ENCODE assay signal across 19 cellular contexts in the genomic region with DNA sequence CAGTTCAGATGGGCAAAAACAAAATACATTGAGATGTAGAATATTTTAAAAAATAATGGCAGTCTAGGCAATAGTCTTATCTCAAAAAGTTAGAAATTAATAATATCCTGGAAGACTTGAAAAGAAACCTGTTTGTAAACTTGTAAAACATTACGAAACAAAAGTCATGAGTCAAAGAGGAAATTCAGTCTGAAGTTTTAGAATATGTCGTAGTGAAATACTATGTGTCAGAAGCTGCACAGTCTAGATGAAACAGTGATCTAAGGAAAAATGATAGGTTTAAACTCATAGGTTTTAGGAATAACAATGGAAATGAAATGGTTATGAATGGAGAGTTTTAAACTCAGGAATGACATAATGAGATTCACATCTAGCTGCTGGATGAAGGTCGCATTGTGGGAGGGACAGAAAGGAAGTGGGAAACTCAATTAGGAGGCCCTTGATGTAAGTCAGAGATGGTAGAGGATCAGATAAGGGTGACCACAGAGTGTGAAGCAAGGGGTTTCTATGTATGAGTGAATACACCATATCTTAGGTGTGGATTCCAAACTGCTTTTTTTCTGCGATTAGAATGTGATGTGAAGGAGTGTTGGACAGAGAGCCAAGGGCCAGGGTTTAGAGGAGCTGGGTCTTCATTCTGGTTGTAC. TPM values are rescaled to one million over a fixed set of nuclear protein-coding genes. Genes with fewer than 3 reads are reported as not detected.
DNase-seq lines count a peak whose midpoint lies in the region; ATAC-seq and TF ChIP-seq lines count a peak whose summit lies in the region.
"Had no signal": no experiment of that assay in that cellular context is flagged by ENCODE, and none has a peak within 500 bp of the region (broad histone marks: within the 10 kb centered on the region; RNA-seq: fewer than 3 reads in every experiment).

No MANE protein-coding gene starts in this region.

- 0 out of 2 replicates have a peak overlapping the region, but pooled peaks have one; percentile 5 for H3K4me2 ChIP-seq in PC-9
- H3K4me2 ChIP-seq: KMS-11 had no signal

- peaks cover 63% of the 10 kb centered on the region for H3K4me1 Mint-ChIP-seq in activated CD8-positive, alpha-beta memory T cell treated with anti-CD3 and anti-CD28 coated beads, Interleukin-2, amount 10 ng/mL, durations not matched to agents 7 days and 5 days
- peaks cover 60% of the 10 kb centered on the region for H3K4me1 Mint-ChIP-seq in activated naive CD8-positive, alpha-beta T cell treated with anti-CD3 and anti-CD28 coated beads, Interleukin-2, amount 50 U/mL, for 24 hours
- peaks cover 22% of the 10 kb centered on the region for H3K4me1 Mint-ChIP-seq in MCF 10A (ENCODE audit: insufficient read depth, unreplicated experiment)

- peak; percentile 59 for ATAC-seq in activated CD8-positive, alpha-beta memory T cell treated with anti-CD3 and anti-CD28 coated beads, Interleukin-2, amount 10 ng/mL, durations not matched to agents 7 days and 5 days
- peak; percentile 65 for ATAC-seq in activated naive CD8-positive, alpha-beta T cell treated with anti-CD3 and anti-CD28 coated beads, Interleukin-2, amount 50 U/mL, for 24 hours
- ATAC-seq in stimulated activated naive CD8-positive, alpha-beta T cell treated with anti-CD3 and anti-CD28 coated beads, Interleukin-15, Interleukin-2, amounts not matched to agents 100 U/mL and 50 U/mL, for 24 hours, result peak; percentile 56
- ATAC-seq in GM19397 (IDR thresholded peaks at IDR 0.05; ENCODE audit: unreplicated experiment), result no peak
- ATAC-seq: left ventricle myocardium superior had no signal

- POLR2A ChIA-PET in PC-9 (lab: Charles Lee; ENCODE audit: unreplicated experiment) (no interaction called here), MCF 10A (lab: Yijun Ruan, JAX) (no interaction called here)

- no peaks in the 10 kb centered on the region for H3K9me2 ChIP-seq in PC-9 (ENCODE audit: insufficient read depth)

- H3K27me3 ChIP-seq in PC-9 (ENCODE audit: insufficient read depth, low read depth), result peaks cover 3% of the 10 kb centered on the region; the same call in 1 of the 2 replicates
- H3K27me3 ChIP-seq: upper lobe of left lung had no signal

- peaks cover 6% of the 10 kb centered on the region for H3K27me3 Mint-ChIP-seq in activated CD8-positive, alpha-beta memory T cell treated with anti-CD3 and anti-CD28 coated beads, Interleukin-2, amount 10 ng/mL, durations not matched to agents 7 days and 5 days
- H3K27me3 Mint-ChIP-seq in activated naive CD8-positive, alpha-beta T cell treated with anti-CD3 and anti-CD28 coated beads, Interleukin-2, amount 50 U/mL, for 24 hours, result peaks cover 8% of the 10 kb centered on the region
- peaks cover 10% of the 10 kb centered on the region for H3K27me3 Mint-ChIP-seq in MCF 10A (ENCODE audit: insufficient read depth, unreplicated experiment)

- H3K27ac ChIP-seq in PC-9, result no peak overlapping the region
- H3K27ac ChIP-seq: KMS-11, upper lobe of left lung had no signal

- peaks cover 60% of the 10 kb centered on the region for H3K36me3 Mint-ChIP-seq in activated CD8-positive, alpha-beta memory T cell treated with anti-CD3 and anti-CD28 coated beads, Interleukin-2, amount 10 ng/mL, durations not matched to agents 7 days and 5 days
- peaks cover 58% of the 10 kb centered on the region for H3K36me3 Mint-ChIP-seq in activated naive CD8-positive, alpha-beta T cell treated with anti-CD3 and anti-CD28 coated beads, Interleukin-2, amount 50 U/mL, for 24 hours (ENCODE audit: low read depth)
- H3K36me3 Mint-ChIP-seq in MCF 10A (ENCODE audit: insufficient read depth, unreplicated experiment), result peaks cover 50% of the 10 kb centered on the region

- H3K4me1 ChIP-seq in PC-9 (replicated peaks; ENCODE audit: insufficient read depth), result peaks cover 24% of the 10 kb centered on the region

- peak overlapping the region; percentile 32 for H3K4me3 Mint-ChIP-seq in activated CD8-positive, alpha-beta memory T cell treated with anti-CD3 and anti-CD28 coated beads, Interleukin-2, amount 10 ng/mL, durations not matched to agents 7 days and 5 days
- H3K4me3 Mint-ChIP-seq in activated naive CD8-positive, alpha-beta T cell treated with anti-CD3 and anti-CD28 coated beads, Interleukin-2, amount 50 U/mL, for 24 hours, result peak overlapping the region; percentile 48
- H3K4me3 Mint-ChIP-seq in MCF 10A (ENCODE audit: unreplicated experiment), result no peak overlapping the region

- peaks cover 33% of the 10 kb centered on the region for H3K79me2 ChIP-seq in PC-9 (ENCODE audit: low read depth)

- H2AFZ ChIP-seq in PC-9, result no peak overlapping the region

- intact Hi-C loops in PC-9 (cut with micrococcal nuclease; ENCODE audit: unreplicated experiment), result loop anchor here (5.0 kb wide), 1 partner anchor 215 kb away; no protein-coding TSS in a partner anchor
- intact Hi-C loops in MCF 10A (cut with micrococcal nuclease), result no loop called here

- DNase-seq in activated CD8-positive, alpha-beta memory T cell treated with anti-CD3 and anti-CD28 coated beads, Interleukin-2, amount 10 ng/mL, durations not matched to agents 7 days and 5 days, result peak; percentile 65
- no peak for DNase-seq in activated CD8-positive, alpha-beta memory T cell treated with anti-CD3 and anti-CD28 coated beads, Interleukin-2, amount 50 U/mL, for 48 hours
- DNase-seq in PC-9 (peak in 1 of 2 experiments; percentile 55), NCI-H2227 (lab: John Stamatoyannopoulos, UW; ENCODE audit: unreplicated experiment) (no peak), MCF 10A (ENCODE audit: unreplicated experiment) (no peak)
- no peak for DNase-seq in activated naive CD8-positive, alpha-beta T cell treated with anti-CD3 and anti-CD28 coated beads, Interleukin-2, amount 50 U/mL, for 24 hours
- no peak for DNase-seq in stimulated activated naive CD8-positive, alpha-beta T cell treated with anti-CD3 and anti-CD28 coated beads, Interleukin-15, Interleukin-2, amounts not matched to agents 100 U/mL and 50 U/mL, for 24 hours
- DNase-seq: aorta; DMS79; effector CD8-positive, alpha-beta T cell; head of caudate nucleus; left ventricle myocardium superior; NCI-H446 treated with DMSO at 0.1 percent for 48 hours; nucleus accumbens; SHP77 treated with DMSO at 0.1 percent for 48 hours; small intestine; upper lobe of left lung had no signal

- H3K9me3 ChIP-seq in PC-9 (ENCODE audit: insufficient read depth, low read depth), result 0 out of 2 replicates have a peak, but pooled peaks cover 5% of the 10 kb centered on the region
- H3K9me3 ChIP-seq: upper lobe of left lung had no signal

- peaks cover 8% of the 10 kb centered on the region; the same call in 1 of the 2 replicates for H3F3A ChIP-seq in PC-9 (ENCODE audit: insufficient read depth, low read depth)

- TF ChIP-seq CTCF in PC-9 (conservative IDR thresholded peaks at IDR 0.05) (no peak), MCF 10A (IDR thresholded peaks at IDR 0.05; ENCODE audit: unreplicated experiment) (no peak)

- H3K36me3 ChIP-seq in PC-9 (ENCODE audit: low read depth), result peaks cover 34% of the 10 kb centered on the region

- H3K4me3 ChIP-seq in PC-9, result no peak overlapping the region
- H3K4me3 ChIP-seq: upper lobe of left lung had no signal

- CTCF ChIA-PET in activated CD8-positive, alpha-beta memory T cell treated with anti-CD3 and anti-CD28 coated beads, Interleukin-2, amount 10 ng/mL, durations not matched to agents 7 days and 5 days (lab: Charles Lee), result interaction anchor here (1.5 kb wide), 1 partner anchor 24 kb away, joined by 4 read pairs; no protein-coding TSS in a partner anchor
- CTCF ChIA-PET in PC-9 (lab: Charles Lee), result no interaction called here
- CTCF ChIA-PET in MCF 10A (lab: Yijun Ruan, JAX), result interaction anchor here (2.5 kb wide), 1 partner anchor 28 kb away, joined by 13 read pairs; no protein-coding TSS in a partner anchor

- peaks cover 3% of the 10 kb centered on the region for H3K9me3 Mint-ChIP-seq in activated CD8-positive, alpha-beta memory T cell treated with anti-CD3 and anti-CD28 coated beads, Interleukin-2, amount 10 ng/mL, durations not matched to agents 7 days and 5 days (ENCODE audit: low read depth)
- peaks cover 10% of the 10 kb centered on the region for H3K9me3 Mint-ChIP-seq in activated naive CD8-positive, alpha-beta T cell treated with anti-CD3 and anti-CD28 coated beads, Interleukin-2, amount 50 U/mL, for 24 hours
- no peaks in the 10 kb centered on the region for H3K9me3 Mint-ChIP-seq in MCF 10A (ENCODE audit: unreplicated experiment)

- H3K27ac Mint-ChIP-seq in activated CD8-positive, alpha-beta memory T cell treated with anti-CD3 and anti-CD28 coated beads, Interleukin-2, amount 10 ng/mL, durations not matched to agents 7 days and 5 days, result peak overlapping the region; percentile 75
- H3K27ac Mint-ChIP-seq in activated naive CD8-positive, alpha-beta T cell treated with anti-CD3 and anti-CD28 coated beads, Interleukin-2, amount 50 U/mL, for 24 hours, result peak overlapping the region; percentile 69
- H3K27ac Mint-ChIP-seq in MCF 10A (ENCODE audit: low read depth, unreplicated experiment), result no peak overlapping the region

- BruUV-seq in PC-9 (replicated peaks; lab: Mats Ljungman, UMichigan) (no TSS peak), MCF 10A (replicated peaks; lab: Mats Ljungman, UMichigan) (no TSS peak)

- H4K20me1 ChIP-seq in PC-9 (ENCODE audit: insufficient read depth), result no peaks in the 10 kb centered on the region

RNA-seq across cellular contexts. Expression of gene SNRPB2, which starts 2.8 kb away (rescaled TPM):
- 10 to 100 TPM; 86.1 to 99.6 TPM for total RNA-seq in activated CD8-positive, alpha-beta memory T cell treated with anti-CD3 and anti-CD28 coated beads, Interleukin-2, amount 10 ng/mL, durations not matched to agents 7 days and 5 days
- total RNA-seq in PC-9 (2021), result 44.8 and 57.9 TPM in 2 replicates
- total RNA-seq in MCF 10A (2022), result 57.7 and 74.3 TPM in 2 replicates

RNA-seq across cellular contexts. Expression of gene OTOR, which starts 15.5 kb away (rescaled TPM):
- total RNA-seq in activated CD8-positive, alpha-beta memory T cell treated with anti-CD3 and anti-CD28 coated beads, Interleukin-2, amount 10 ng/mL, durations not matched to agents 7 days and 5 days, result not detected
- total RNA-seq in PC-9 (2021) (not detected in 2 replicates), MCF 10A (2022) (not detected in 2 replicates)
- total RNA-seq: aorta, left ventricle myocardium superior, upper lobe of left lung had no signal
